Comparison of ENCODE assay signal across 8 cellular contexts in genomic region chr9:89606049-89606481, GRCh38. TPM values are rescaled to one million over a fixed set of nuclear protein-coding genes. Genes with fewer than 3 reads are reported as not detected.
DNase-seq lines count a peak whose midpoint lies in the region; ATAC-seq, FAIRE-seq and TF ChIP-seq lines count a peak whose summit lies in the region.

No MANE protein-coding gene starts in this region.

- ATAC-seq in GM18909 (IDR thresholded peaks at IDR 0.05; ENCODE audit: poor library complexity, unreplicated experiment) = no peak
- ATAC-seq in HG03139 (IDR thresholded peaks at IDR 0.05; ENCODE audit: unreplicated experiment) = no peak

- intact Hi-C loops in activated CD4-positive, alpha-beta T cell treated with anti-CD3 and anti-CD28 coated beads, Interleukin-2, amount 10 ng/mL, durations not matched to agents 24 days and 14 days (cut with micrococcal nuclease) = loop anchor here (2.0 to 5.0 kb wide), 2 partner anchors 184 to 287 kb away; partner anchors contain the start of gene SECISBP2

- H3K36me3 ChIP-seq in small intestine (ENCODE audit: control insufficient read depth in 2 of 2, insufficient read depth in 2 of 2, low read length in 2 of 2) = no peaks in the 10 kb centered on the region

- peaks cover 34% of the 10 kb centered on the region for H3K4me1 Mint-ChIP-seq in activated CD4-positive, alpha-beta T cell treated with anti-CD3 and anti-CD28 coated beads, Interleukin-2, amount 10 ng/mL, durations not matched to agents 24 days and 14 days

- H3K27me3 Mint-ChIP-seq in activated CD4-positive, alpha-beta T cell treated with anti-CD3 and anti-CD28 coated beads, Interleukin-2, amount 10 ng/mL, durations not matched to agents 24 days and 14 days = peaks cover 13% of the 10 kb centered on the region

- H3K9me3 Mint-ChIP-seq in activated CD4-positive, alpha-beta T cell treated with anti-CD3 and anti-CD28 coated beads, Interleukin-2, amount 10 ng/mL, durations not matched to agents 24 days and 14 days = no peaks in the 10 kb centered on the region

- 3 to 6% (median 3%) methylated on average over 27 to 36 of the region's 36 CpGs for WGBS in small intestine, 3 donors

- peaks cover 2% of the 10 kb centered on the region in 2 donors for H3K4me1 ChIP-seq in small intestine (ENCODE audit: control insufficient read depth in 2 of 2, insufficient read depth in 1 of 2, low read depth in 1 of 2, low read length in 1 of 2)

- H3K36me3 Mint-ChIP-seq in activated CD4-positive, alpha-beta T cell treated with anti-CD3 and anti-CD28 coated beads, Interleukin-2, amount 10 ng/mL, durations not matched to agents 24 days and 14 days (ENCODE audit: low read depth) = peaks cover 21% of the 10 kb centered on the region

- TF ChIP-seq EP300 in Ishikawa (IDR thresholded peaks at IDR 0.05; ENCODE audit: borderline replicate concordance) = 0 out of 2 replicates have a peak, but pooled peaks have one; percentile 19

- peak overlapping the region; percentile 94 for H3K27ac Mint-ChIP-seq in activated CD4-positive, alpha-beta T cell treated with anti-CD3 and anti-CD28 coated beads, Interleukin-2, amount 10 ng/mL, durations not matched to agents 24 days and 14 days

- no peaks in the 10 kb centered on the region for H3K9me3 ChIP-seq in small intestine (ENCODE audit: control insufficient read depth, low read depth)

- no peak for FAIRE-seq in small intestine (lab: Jason Lieb, UNC)

- in situ Hi-C loops in Caki2 (cut with HindIII; ENCODE audit: low pct_unique_long_range_greater_than_20kb, low sequenced_read_pairs) = no loop called here

- H3K4me3 ChIP-seq in small intestine (ENCODE audit: low read depth in 1 of 2, low read length in 2 of 2) = peak overlapping the region; percentile 65 to 76

- no peaks in the 10 kb centered on the region for H3K27me3 ChIP-seq in small intestine (ENCODE audit: control insufficient read depth in 2 of 2, insufficient read depth in 2 of 2, low read length in 2 of 2)

- H3K27ac ChIP-seq in small intestine (ENCODE audit: low read depth in 1 of 2, low read length in 1 of 2) = peak overlapping the region; percentile 91 to 98

- no peak for TF ChIP-seq RAD21 in Ishikawa (IDR thresholded peaks at IDR 0.05; ENCODE audit: low read depth)

- H3K4me3 Mint-ChIP-seq in activated CD4-positive, alpha-beta T cell treated with anti-CD3 and anti-CD28 coated beads, Interleukin-2, amount 10 ng/mL, durations not matched to agents 24 days and 14 days = peak overlapping the region; percentile 92

- DNase-seq in Caki2 (ENCODE audit: low read depth) (peak; percentile 81), dermis blood vessel endothelial cell (peak; percentile 70), kidney tubule cell (ENCODE audit: low spot score) (peak; percentile 91), small intestine (peak; percentile 91)
- peak; percentile 88 for DNase-seq in activated CD4-positive, alpha-beta T cell treated with anti-CD3 and anti-CD28 coated beads, Interleukin-2, amount 10 ng/mL, durations not matched to agents 24 days and 14 days

TF ChIP-seq in Ishikawa, 13 proteins besides CTCF, POLR2A, EP300 and RAD21:
- TF ChIP-seq YY1 (IDR thresholded peaks at IDR 0.05; ENCODE audit: low read depth) (no peak), TCF12 (IDR thresholded peaks at IDR 0.05; ENCODE audit: low read depth) (peak; percentile 37; the same call in 1 of the 2 replicates), EGR1 (IDR thresholded peaks at IDR 0.05) (no peak), ZBTB7A (IDR thresholded peaks at IDR 0.05; ENCODE audit: low read depth) (no peak; the same call in 1 of the 2 replicates), TAF1 (IDR thresholded peaks at IDR 0.05; ENCODE audit: low read depth) (peak; percentile 14), FOXM1 (IDR thresholded peaks at IDR 0.05; ENCODE audit: borderline replicate concordance, low read depth) (no peak), NFIC (IDR thresholded peaks at IDR 0.05) (peak; percentile 29; the same call in 1 of the 2 replicates), MAX (IDR thresholded peaks at IDR 0.05) (peak; percentile 71)
TF ChIP-seq in Ishikawa: peak in this region for 4.

RNA-seq across cellular contexts. Expression of gene GADD45G, which starts 1.3 kb away (rescaled TPM):
- total RNA-seq in Caki2 (2014; rRNA removed; shearing (Covaris generic); ENCODE audit: low replicate concordance) = 4.6 and 4.8 TPM in 2 replicates
- total RNA-seq in activated CD4-positive, alpha-beta T cell treated with anti-CD3 and anti-CD28 coated beads, Interleukin-2, amount 10 ng/mL, durations not matched to agents 24 days and 14 days = 19.8 and 20.0 TPM in 2 replicates
- total RNA-seq in dermis blood vessel endothelial cell = not detected in 2 replicates
- 10 to 100 TPM; 21.9 to 25.4 (median 25.3) TPM for polyA plus RNA-seq in small intestine
